Comparison of ENCODE assay signal across 12 cellular contexts in the genomic region with DNA sequence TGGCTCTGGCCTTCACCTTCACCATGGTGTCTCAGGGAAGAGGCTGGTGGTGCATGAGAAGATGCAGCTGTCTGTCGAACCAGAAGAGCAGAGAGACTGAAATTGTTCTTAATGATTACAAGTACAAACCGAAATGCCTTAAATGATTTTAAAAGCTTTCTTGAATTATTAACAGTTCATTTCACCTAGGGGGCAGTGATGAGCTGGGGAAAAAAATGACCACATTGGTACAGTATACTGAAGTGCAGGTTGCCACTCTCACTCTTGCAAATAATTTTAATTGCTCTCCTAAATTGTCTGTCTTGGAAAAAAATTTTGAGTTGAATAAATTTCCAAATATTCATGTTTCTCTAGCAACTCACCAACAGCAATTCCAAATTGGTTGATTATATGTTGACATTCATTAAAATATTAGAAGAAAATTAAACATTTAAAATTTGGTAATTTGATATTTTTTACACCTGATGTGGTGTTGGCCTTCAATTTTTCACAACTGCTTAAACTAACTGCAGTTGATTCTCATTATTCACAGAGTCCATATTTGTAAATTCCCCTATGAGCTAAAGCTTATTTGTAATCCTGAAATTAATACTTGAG.
A peak's percentile ranks its signal among the peaks of the same experiment; 100 is the strongest.
DNase-seq lines count a peak whose midpoint lies in the region; ATAC-seq and TF ChIP-seq lines count a peak whose summit lies in the region.
"Had no signal": no experiment of that assay in that cellular context is flagged by ENCODE, and none has a peak within 500 bp of the region (broad histone marks: within the 10 kb centered on the region; RNA-seq: fewer than 3 reads in every experiment).

No MANE protein-coding gene starts in this region.

- peak; percentile 77 for ATAC-seq in HG03439 (IDR thresholded peaks at IDR 0.05; ENCODE audit: unreplicated experiment)
- no peak for ATAC-seq in HG03039 (IDR thresholded peaks at IDR 0.05; ENCODE audit: unreplicated experiment)
- ATAC-seq: effector memory CD8-positive, alpha-beta T cell; K562; stimulated activated naive CD8-positive, alpha-beta T cell treated with anti-CD3 and anti-CD28 coated beads, Interleukin-15, Interleukin-2, amounts not matched to agents 100 U/mL and 50 U/mL, for 24 hours had no signal

- H3K27ac ChIP-seq in SK-N-SH (ENCODE audit: low read depth in 2 of 2, low read length in 1 of 2) = no peak overlapping the region

- H3K4me1 Mint-ChIP-seq in activated CD4-positive, alpha-beta T cell treated with anti-CD3 and anti-CD28 coated beads, Interleukin-2, amount 10 ng/mL, durations not matched to agents 7 days and 5 days = no peaks in the 10 kb centered on the region

- 20% methylated on average over 2 of the region's 2 CpGs for WGBS in SK-N-SH (ENCODE audit: low lambda C conversion rate)

- H4K20me1 ChIP-seq in SK-N-SH (ENCODE audit: insufficient read depth) = no peaks in the 10 kb centered on the region

- H3K79me2 ChIP-seq in SK-N-SH (ENCODE audit: insufficient read depth) = no peaks in the 10 kb centered on the region

- no peaks in the 10 kb centered on the region for H3K36me3 Mint-ChIP-seq in activated CD4-positive, alpha-beta T cell treated with anti-CD3 and anti-CD28 coated beads, Interleukin-2, amount 10 ng/mL, durations not matched to agents 7 days and 5 days (ENCODE audit: low read depth)

- H3K36me3 ChIP-seq in SK-N-SH (replicated peaks in 1 of 2; ENCODE audit: control insufficient read depth in 1 of 2, insufficient read depth in 2 of 2, low read length in 1 of 2) = no peaks in the 10 kb centered on the region

- H3K9me2 ChIP-seq in SK-N-SH = no peaks in the 10 kb centered on the region

- CTCF ChIA-PET in GM10248 (lab: Yijun Ruan, JAX) = interaction anchor here (0.8 to 1.4 kb wide), 3 partner anchors 9 to 51 kb away, joined by 3 to 4 read pairs (median 4); no protein-coding TSS in a partner anchor
- CTCF ChIA-PET in SK-N-SH (lab: Yijun Ruan, JAX) = interaction anchor here (0.6 to 1.9 kb wide), 11 partner anchors 11 to 251 kb away, joined by 3 to 15 read pairs (median 3); no protein-coding TSS in a partner anchor
- CTCF ChIA-PET in activated CD4-positive, alpha-beta T cell treated with anti-CD3 and anti-CD28 coated beads, Interleukin-2, amount 10 ng/mL, durations not matched to agents 7 days and 5 days (lab: Charles Lee) = interaction anchor here (0.6 kb wide), 1 partner anchor 41 kb away, joined by 4 read pairs; no protein-coding TSS in a partner anchor

- peak; percentile 15 for TF ChIP-seq CTCF in GM10248 (IDR thresholded peaks at IDR 0.05; ENCODE audit: control extremely low read depth, extremely low read depth, low read depth, missing control alignments)
- TF ChIP-seq CTCF in SK-N-SH (IDR thresholded peaks at IDR 0.05) = peak; percentile 65

- H3F3A ChIP-seq in SK-N-SH (replicated peaks; ENCODE audit: insufficient read depth) = no peaks in the 10 kb centered on the region

- H3K4me2 ChIP-seq in SK-N-SH = no peak overlapping the region

- H3K9me3 Mint-ChIP-seq in activated CD4-positive, alpha-beta T cell treated with anti-CD3 and anti-CD28 coated beads, Interleukin-2, amount 10 ng/mL, durations not matched to agents 7 days and 5 days = peaks cover 6% of the 10 kb centered on the region

- POLR2A ChIA-PET in GM10248 (lab: Yijun Ruan, JAX) (no interaction called here), SK-N-SH (lab: Yijun Ruan, JAX) (no interaction called here)
- POLR2A ChIA-PET in activated CD4-positive, alpha-beta T cell treated with anti-CD3 and anti-CD28 coated beads, Interleukin-2, amount 10 ng/mL, durations not matched to agents 7 days and 5 days (lab: Charles Lee) = no interaction called here

- H3K27ac Mint-ChIP-seq in activated CD4-positive, alpha-beta T cell treated with anti-CD3 and anti-CD28 coated beads, Interleukin-2, amount 10 ng/mL, durations not matched to agents 7 days and 5 days = no peak overlapping the region
- H3K27ac Mint-ChIP-seq: effector memory CD8-positive, alpha-beta T cell had no signal

- no peak for TF ChIP-seq EP300 in SK-N-SH (IDR thresholded peaks at IDR 0.05; ENCODE audit: borderline replicate concordance in 1 of 2, low read depth in 1 of 2, low read length in 1 of 2)

- DNase-seq in GM10248 (ENCODE audit: extremely low spot score) (no peak), SK-N-SH (no peak), kidney tubule cell (ENCODE audit: low spot score) (peak; percentile 27), NCI-H1092 (lab: John Stamatoyannopoulos, UW) (no peak), iPS-NIHi11 (ENCODE audit: low spot score) (no peak)
- no peak for DNase-seq in activated CD4-positive, alpha-beta T cell treated with anti-CD3 and anti-CD28 coated beads, Interleukin-2, amount 10 ng/mL, durations not matched to agents 7 days and 5 days
- DNase-seq: effector memory CD8-positive, alpha-beta T cell; stimulated activated naive CD8-positive, alpha-beta T cell treated with anti-CD3 and anti-CD28 coated beads, Interleukin-15, Interleukin-2, amounts not matched to agents 100 U/mL and 50 U/mL, for 24 hours had no signal

- no peaks in the 10 kb centered on the region for H3K9me3 ChIP-seq in SK-N-SH

- H3K27me3 ChIP-seq in SK-N-SH (ENCODE audit: insufficient read depth) = no peaks in the 10 kb centered on the region

- H3K4me3 Mint-ChIP-seq in activated CD4-positive, alpha-beta T cell treated with anti-CD3 and anti-CD28 coated beads, Interleukin-2, amount 10 ng/mL, durations not matched to agents 7 days and 5 days = no peak overlapping the region
- H3K4me3 Mint-ChIP-seq: effector memory CD8-positive, alpha-beta T cell had no signal

- H2AFZ ChIP-seq in SK-N-SH (ENCODE audit: low read depth) = no peak overlapping the region

- peak; percentile 35; the same call in 1 of the 2 replicates for TF ChIP-seq RAD21 in SK-N-SH (IDR thresholded peaks at IDR 0.05; ENCODE audit: low read length)

- H3K9ac ChIP-seq in SK-N-SH = no peak overlapping the region

- no peaks in the 10 kb centered on the region for H3K4me1 ChIP-seq in SK-N-SH (ENCODE audit: control insufficient read depth in 1 of 2, insufficient read depth in 2 of 2, low read depth in 1 of 2, low read length in 1 of 2)

- H3K4me3 ChIP-seq in SK-N-SH (ENCODE audit: low read depth in 2 of 2, low read length in 1 of 2) = no peak overlapping the region
- H3K4me3 ChIP-seq: K562, lung had no signal

- H3K27me3 Mint-ChIP-seq in activated CD4-positive, alpha-beta T cell treated with anti-CD3 and anti-CD28 coated beads, Interleukin-2, amount 10 ng/mL, durations not matched to agents 7 days and 5 days = no peaks in the 10 kb centered on the region
- H3K27me3 Mint-ChIP-seq: effector memory CD8-positive, alpha-beta T cell had no signal

TF ChIP-seq in SK-N-SH, 30 proteins besides CTCF, POLR2A, EP300 and RAD21:
- no peak for TF ChIP-seq TCF12 (IDR thresholded peaks at IDR 0.05)
- TF ChIP-seq ELF1 (IDR thresholded peaks at IDR 0.05) = no peak
- TF ChIP-seq, protein P1, sequence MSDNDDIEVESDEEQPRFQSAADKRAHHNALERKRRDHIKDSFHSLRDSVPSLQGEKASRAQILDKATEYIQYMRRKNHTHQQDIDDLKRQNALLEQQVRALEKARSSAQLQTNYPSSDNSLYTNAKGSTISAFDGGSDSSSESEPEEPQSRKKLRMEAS (IDR thresholded peaks at IDR 0.05; ENCODE audit: low read depth) = no peak
- TF ChIP-seq TAF1 (IDR thresholded peaks at IDR 0.05; ENCODE audit: borderline replicate concordance, low read depth, low read length) = no peak
- no peak for TF ChIP-seq SMC3 (IDR thresholded peaks at IDR 0.05; ENCODE audit: low read depth, low read length)
- TF ChIP-seq, protein P2, sequence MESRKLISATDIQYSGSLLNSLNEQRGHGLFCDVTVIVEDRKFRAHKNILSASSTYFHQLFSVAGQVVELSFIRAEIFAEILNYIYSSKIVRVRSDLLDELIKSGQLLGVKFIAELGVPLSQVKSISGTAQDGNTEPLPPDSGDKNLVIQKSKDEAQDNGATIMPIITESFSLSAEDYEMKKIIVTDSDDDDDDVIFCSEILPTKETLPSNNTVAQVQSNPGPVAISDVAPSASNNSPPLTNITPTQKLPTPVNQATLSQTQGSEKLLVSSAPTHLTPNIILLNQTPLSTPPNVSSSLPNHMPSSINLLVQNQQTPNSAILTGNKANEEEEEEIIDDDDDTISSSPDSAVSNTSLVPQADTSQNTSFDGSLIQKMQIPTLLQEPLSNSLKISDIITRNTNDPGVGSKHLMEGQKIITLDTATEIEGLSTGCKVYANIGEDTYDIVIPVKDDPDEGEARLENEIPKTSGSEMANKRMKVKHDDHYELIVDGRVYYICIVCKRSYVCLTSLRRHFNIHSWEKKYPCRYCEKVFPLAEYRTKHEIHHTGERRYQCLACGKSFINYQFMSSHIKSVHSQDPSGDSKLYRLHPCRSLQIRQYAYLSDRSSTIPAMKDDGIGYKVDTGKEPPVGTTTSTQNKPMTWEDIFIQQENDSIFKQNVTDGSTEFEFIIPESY (IDR thresholded peaks at IDR 0.05; ENCODE audit: borderline replicate concordance, low read depth) = no peak
- TF ChIP-seq, protein P3, sequence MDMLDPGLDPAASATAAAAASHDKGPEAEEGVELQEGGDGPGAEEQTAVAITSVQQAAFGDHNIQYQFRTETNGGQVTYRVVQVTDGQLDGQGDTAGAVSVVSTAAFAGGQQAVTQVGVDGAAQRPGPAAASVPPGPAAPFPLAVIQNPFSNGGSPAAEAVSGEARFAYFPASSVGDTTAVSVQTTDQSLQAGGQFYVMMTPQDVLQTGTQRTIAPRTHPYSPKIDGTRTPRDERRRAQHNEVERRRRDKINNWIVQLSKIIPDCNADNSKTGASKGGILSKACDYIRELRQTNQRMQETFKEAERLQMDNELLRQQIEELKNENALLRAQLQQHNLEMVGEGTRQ (IDR thresholded peaks at IDR 0.05; ENCODE audit: borderline replicate concordance, low read depth, low read length) = no peak
- no peak for TF ChIP-seq NRF1 (IDR thresholded peaks at IDR 0.05; ENCODE audit: low read depth, low read length)
- TF ChIP-seq GATA2 (CRISPR knock-in tag; IDR thresholded peaks at IDR 0.05) = no peak
- no peak for TF ChIP-seq MXI1 (IDR thresholded peaks at IDR 0.05; ENCODE audit: low read depth, low read length)
- TF ChIP-seq GABPA (IDR thresholded peaks at IDR 0.05; ENCODE audit: low read depth) = no peak
- TF ChIP-seq EZH2phosphoT487 (IDR thresholded peaks at IDR 0.05; ENCODE audit: borderline replicate concordance, low read depth) = no peak
- no peak for TF ChIP-seq CHD2 (IDR thresholded peaks at IDR 0.05; ENCODE audit: low read length, partially characterized antibody)
- no peak for TF ChIP-seq NFIC (IDR thresholded peaks at IDR 0.05; ENCODE audit: borderline replicate concordance)
- TF ChIP-seq TEAD4 (IDR thresholded peaks at IDR 0.05; ENCODE audit: borderline replicate concordance, insufficient read depth) = no peak
